In genomic region chr16:66705790-66706505, GRCh38 we compare ENCODE assay signal across 11 cellular contexts. TPM values are rescaled to one million over a fixed set of nuclear protein-coding genes. Genes with fewer than 3 reads are reported as not detected.
DNase-seq lines count a peak whose midpoint lies in the region; ATAC-seq, FAIRE-seq and TF ChIP-seq lines count a peak whose summit lies in the region.
"Had no signal": no experiment of that assay in that cellular context is flagged by ENCODE, and none has a peak within 500 bp of the region (broad histone marks: within the 10 kb centered on the region; RNA-seq: fewer than 3 reads in every experiment).

No MANE protein-coding gene starts in this region.

- POLR2A ChIA-PET in HepG2 (lab: Yijun Ruan, JAX): no interaction called here

- no TSS peak for BruUV-seq in HepG2 (replicated peaks; lab: Mats Ljungman, UMichigan)

- H3K4me3 ChIP-seq in liver (ENCODE audit: low read depth in 1 of 3, low read length in 3 of 3) (no peak overlapping the region), HepG2 (replicated peaks in 1 of 3; ENCODE audit: insufficient read depth in 1 of 3, low read depth in 2 of 3, low read length in 3 of 3) (no peak overlapping the region), fibroblast of villous mesenchyme (ENCODE audit: low read depth, low read length) (no peak overlapping the region), osteoblast (ENCODE audit: insufficient read depth, low read length) (peak overlapping the region; percentile 26), aorta (ENCODE audit: low read length in 2 of 2) (no peak overlapping the region)
- H3K4me3 ChIP-seq: A549 had no signal

- TF ChIP-seq CTCF in liver (IDR thresholded peaks at IDR 0.05; ENCODE audit: low read depth, low read length, missing input control) (no peak), HepG2 (CRISPR knock-in tag; IDR thresholded peaks at IDR 0.05) (no peak), fibroblast of villous mesenchyme (IDR thresholded peaks at IDR 0.05; ENCODE audit: insufficient read depth, low read depth, low read length) (no peak), osteoblast (IDR thresholded peaks at IDR 0.05; ENCODE audit: extremely low read depth, low read depth, low read length) (no peak)

- CTCF ChIA-PET in HepG2 (lab: Yijun Ruan, JAX; ENCODE audit: low intra/inter-chr PET ratio, low total read pairs): no interaction called here

- H3K27me3 ChIP-seq in liver (ENCODE audit: control insufficient read depth in 4 of 4, insufficient read depth in 4 of 4, low read length in 3 of 4) (no peaks in the 10 kb centered on the region), HepG2 (ENCODE audit: control insufficient read depth in 1 of 2, insufficient read depth in 2 of 2, low read length in 2 of 2) (peaks cover 0 to 24% of the 10 kb centered on the region in 2 experiments; a peak in 2 of 5 replicates), osteoblast (ENCODE audit: insufficient read depth, low read length) (peaks cover 4% of the 10 kb centered on the region), aorta (ENCODE audit: control insufficient read depth in 1 of 2, insufficient read depth in 2 of 2, low read length in 1 of 2) (no peaks in the 10 kb centered on the region)

- H3K79me2 ChIP-seq in HepG2 (ENCODE audit: insufficient read depth, low read length) (no peaks in the 10 kb centered on the region), osteoblast (ENCODE audit: insufficient read depth, low read length) (no peaks in the 10 kb centered on the region)

- H3K27ac ChIP-seq in liver (ENCODE audit: low read depth in 1 of 2, low read length in 2 of 2) (peak overlapping the region; percentile 72 to 76), HepG2 (ENCODE audit: extremely low read length, insufficient read depth, low read length) (no peak overlapping the region), osteoblast (ENCODE audit: low read depth, low read length) (no peak overlapping the region), aorta (ENCODE audit: low read depth in 1 of 2, low read length in 2 of 2) (peak overlapping the region in 1 of 2 donors; percentile 37)
- H3K27ac ChIP-seq: A549 had no signal

- no peaks in the 10 kb centered on the region for H3K36me3 ChIP-seq in liver (ENCODE audit: control insufficient read depth in 4 of 4, insufficient read depth in 3 of 4, low read depth in 1 of 4, low read length in 3 of 4)
- H3K36me3 ChIP-seq in HepG2 (replicated peaks in 1 of 2; ENCODE audit: control insufficient read depth in 1 of 2, insufficient read depth in 2 of 2, low read length in 2 of 2): no peaks in the 10 kb centered on the region
- H3K36me3 ChIP-seq in osteoblast (ENCODE audit: insufficient read depth, low read length): no peaks in the 10 kb centered on the region
- no peaks in the 10 kb centered on the region for H3K36me3 ChIP-seq in aorta (ENCODE audit: control insufficient read depth in 1 of 2, insufficient read depth in 2 of 2, low read length in 1 of 2)

- 82% methylated on average over 11 of the region's 11 CpGs for WGBS in liver
- WGBS in HepG2 (ENCODE audit: low lambda C conversion rate): 71% methylated on average over 11 of the region's 11 CpGs
- 39 to 43% methylated on average over 11 of the region's 11 CpGs for WGBS in aorta, 2 donors

- H3K4me1 ChIP-seq in liver (ENCODE audit: control insufficient read depth in 4 of 4, insufficient read depth in 4 of 4, low read length in 3 of 4) (peaks cover 0 to 5% (median 2%) of the 10 kb centered on the region in 4 donors), HepG2 (ENCODE audit: insufficient read depth, low read length) (0 out of 2 replicates have a peak, but pooled peaks cover 7% of the 10 kb centered on the region), osteoblast (ENCODE audit: insufficient read depth, low read length) (peaks cover 15% of the 10 kb centered on the region), aorta (ENCODE audit: control insufficient read depth in 1 of 2, insufficient read depth in 2 of 2, low read length in 2 of 2) (peaks cover 3 to 4% of the 10 kb centered on the region in 2 donors)
- H3K4me1 ChIP-seq: A549 had no signal

- H4K20me1 ChIP-seq in HepG2 (ENCODE audit: insufficient read depth, low read length): no peaks in the 10 kb centered on the region
- no peaks in the 10 kb centered on the region for H4K20me1 ChIP-seq in osteoblast (ENCODE audit: insufficient read depth, low read length)

- no peaks in the 10 kb centered on the region for H3K9me3 ChIP-seq in liver (ENCODE audit: control insufficient read depth in 4 of 4, low read length in 3 of 4)
- no peaks in the 10 kb centered on the region for H3K9me3 ChIP-seq in HepG2 (ENCODE audit: low read length)
- no peaks in the 10 kb centered on the region for H3K9me3 ChIP-seq in osteoblast (ENCODE audit: low read depth, low read length)
- no peaks in the 10 kb centered on the region for H3K9me3 ChIP-seq in aorta (ENCODE audit: control insufficient read depth, low read length)

- in situ Hi-C loops in HepG2 (cut with HindIII; ENCODE audit: extremely low pct_ligation_motif_present, low pct_unique_long_range_greater_than_20kb): no loop called here

- no peak for TF ChIP-seq EP300 in HepG2 (IDR thresholded peaks at IDR 0.05; ENCODE audit: low read depth in 2 of 2, low read length in 2 of 2)
- no peak for TF ChIP-seq EP300 in HepG2 (CRISPR knock-in tag; IDR thresholded peaks at IDR 0.05; ENCODE audit: borderline replicate concordance)

- ATAC-seq in HepG2: no peak
- peak; percentile 83 for ATAC-seq in aorta (ENCODE audit: low FRiP score)
- ATAC-seq: A549; activated T-helper 17 cell treated with anti-CD3 and anti-CD28 coated beads, Interleukin-2, amount 50 U/mL, for 72 hours had no signal

- intact Hi-C loops in HepG2 (cut with micrococcal nuclease; ENCODE audit: unreplicated experiment): no loop called here
- intact Hi-C loops in aorta (cut with DNase I): no loop called here

- H3K9ac ChIP-seq in liver (ENCODE audit: low read depth in 1 of 2, low read length in 2 of 2) (no peak overlapping the region), HepG2 (ENCODE audit: insufficient read depth, low read depth, low read length) (no peak overlapping the region)

- DNase-seq in HepG2 (ENCODE audit: low spot score): no peak
- DNase-seq in fibroblast of villous mesenchyme (ENCODE audit: low read depth): peak; percentile 59
- DNase-seq in osteoblast (ENCODE audit: insufficient read length, low spot score, missing footprints): no peak
- peak; percentile 87 to 92 for DNase-seq in aorta
- no peak for DNase-seq in activated CD4-positive, alpha-beta T cell treated with anti-CD3 and anti-CD28 coated beads for 48 hours
- DNase-seq in activated naive CD4-positive, alpha-beta T cell treated with anti-CD3 and anti-CD28 coated beads, Interleukin-2, amount 50 U/mL, for 16 hours: no peak
- no peak for DNase-seq in Kasumi-1 (lab: John Stamatoyannopoulos, UW)
- DNase-seq: NCI-H1436 treated with DMSO at 0.1 percent for 48 hours had no signal

- H2AFZ ChIP-seq in HepG2 (ENCODE audit: low read length) (no peak overlapping the region), osteoblast (ENCODE audit: low read length) (peak overlapping the region; percentile 84)

- no peak overlapping the region for H3K4me2 ChIP-seq in HepG2 (ENCODE audit: low read depth, low read length)
- peak overlapping the region; percentile 26 for H3K4me2 ChIP-seq in osteoblast (ENCODE audit: insufficient read depth, low read length)
- H3K4me2 ChIP-seq: A549 had no signal

- TF ChIP-seq POLR2A in HepG2 (IDR thresholded peaks at IDR 0.05; ENCODE audit: insufficient read depth in 1 of 2, low read depth in 2 of 2, low read length in 2 of 2): no peak

- FAIRE-seq in HepG2 (lab: Jason Lieb, UNC): no peak
- FAIRE-seq: A549 had no signal

- TF ChIP-seq RAD21 in liver (IDR thresholded peaks at IDR 0.05) (no peak), HepG2 (CRISPR knock-in tag; IDR thresholded peaks at IDR 0.05) (no peak)

RNA-seq across cellular contexts. Expression of gene CMTM4, which starts 9.4 kb away (rescaled TPM):
- total RNA-seq in liver (10 to 100 TPM in 1 of 2 donors, 1 to 10 TPM in 1; 8.1 to 19.7 TPM), HepG2 (2016; rRNA removed; fragmentation: Illumina TruSeq; extraction: Trizol) (32.0 and 44.1 TPM in 2 replicates), fibroblast of villous mesenchyme (20.7 and 22.5 TPM in 2 replicates), osteoblast (42.7 and 52.5 TPM in 2 replicates), aorta (10 to 100 TPM; 16.5 to 24.9 TPM)
- polyA plus RNA-seq in liver (1 to 10 TPM; 2.9 to 4.5 TPM), HepG2 (2011; rRNA removed) (36.3 and 41.3 TPM in 2 replicates), aorta (10 to 100 TPM in 1 of 2 donors, 1 to 10 TPM in 1; 8.9 to 10.4 TPM)
- total RNA-seq in HepG2 (2016; cell fraction: cytosol; rRNA removed; fragmentation: Illumina TruSeq; extraction: Trizol; ENCODE audit: low read depth): 10.6 and 12.8 TPM in 2 replicates
- 32.2 and 42.2 TPM in 2 replicates for total RNA-seq in HepG2 (2016; cell fraction: insoluble cytoplasmic fraction; rRNA removed; fragmentation: Illumina TruSeq; extraction: Trizol)
- total RNA-seq in HepG2 (2016; cell fraction: membrane; rRNA removed; fragmentation: Illumina TruSeq; extraction: Trizol): 27.4 and 28.5 TPM in 2 replicates
- 32.4 and 32.8 TPM in 2 replicates for total RNA-seq in HepG2 (2016; cell fraction: nucleus; rRNA removed; fragmentation: Illumina TruSeq; extraction: Trizol)
- polyA plus RNA-seq in HepG2 (2011; cell fraction: cytosol; rRNA removed): 38.1 and 43.4 TPM in 2 replicates
- polyA plus RNA-seq in HepG2 (2011; cell fraction: nucleus; rRNA removed): 45.0 and 48.2 TPM in 2 replicates
- 30.6 and 31.6 TPM in 2 replicates for polyA plus RNA-seq in HepG2 (2012)
- polyA plus RNA-seq in HepG2 (2016; cell fraction: cytosol; fragmentation: Illumina TruSeq; extraction: Trizol; ENCODE audit: low read depth): 3.9 and 4.5 TPM in 2 replicates
- polyA plus RNA-seq in HepG2 (2016; cell fraction: insoluble cytoplasmic fraction; fragmentation: Illumina TruSeq; extraction: Trizol; ENCODE audit: low read depth): 29.5 and 30.3 TPM in 2 replicates
- 10.0 and 11.3 TPM in 2 replicates for polyA plus RNA-seq in HepG2 (2016; cell fraction: membrane; fragmentation: Illumina TruSeq; extraction: Trizol; ENCODE audit: low read depth)
- polyA plus RNA-seq in HepG2 (2016; cell fraction: nucleus; fragmentation: Illumina TruSeq; extraction: Trizol; ENCODE audit: insufficient read depth, low read depth): 32.1 and 32.5 TPM in 2 replicates
- 61.0 and 116 TPM in 2 replicates for polyA minus RNA-seq in HepG2 (2011; rRNA and poly(A)+ RNA removed; ENCODE audit: low replicate concordance)
- 47.2 and 48.9 TPM in 2 replicates for polyA minus RNA-seq in HepG2 (2011; cell fraction: cytosol; rRNA and poly(A)+ RNA removed)
- 31.5 and 35.9 TPM in 2 replicates for polyA minus RNA-seq in HepG2 (2011; cell fraction: nucleus; rRNA and poly(A)+ RNA removed)

RNA-seq across cellular contexts. Expression of gene DYNC1LI2, which starts 45.5 kb away (rescaled TPM):
- 100 to 1,000 TPM in 1 of 2 donors, 10 to 100 TPM in 1; 31.7 to 106 TPM for total RNA-seq in liver
- polyA plus RNA-seq in liver: 10 to 100 TPM; 14.2 to 38.5 TPM
- 107 and 135 TPM in 2 replicates for total RNA-seq in HepG2 (2016; rRNA removed; fragmentation: Illumina TruSeq; extraction: Trizol)
- total RNA-seq in HepG2 (2016; cell fraction: cytosol; rRNA removed; fragmentation: Illumina TruSeq; extraction: Trizol; ENCODE audit: low read depth): 18.2 and 20.0 TPM in 2 replicates
- 109 and 139 TPM in 2 replicates for total RNA-seq in HepG2 (2016; cell fraction: insoluble cytoplasmic fraction; rRNA removed; fragmentation: Illumina TruSeq; extraction: Trizol)
- 25.6 and 31.6 TPM in 2 replicates for total RNA-seq in HepG2 (2016; cell fraction: membrane; rRNA removed; fragmentation: Illumina TruSeq; extraction: Trizol)
- total RNA-seq in HepG2 (2016; cell fraction: nucleus; rRNA removed; fragmentation: Illumina TruSeq; extraction: Trizol): 194 and 230 TPM in 2 replicates
- polyA plus RNA-seq in HepG2 (2011; rRNA removed): 65.5 and 67.7 TPM in 2 replicates
- polyA plus RNA-seq in HepG2 (2011; cell fraction: cytosol; rRNA removed): 30.2 and 40.7 TPM in 2 replicates
- polyA plus RNA-seq in HepG2 (2011; cell fraction: nucleus; rRNA removed): 210 and 219 TPM in 2 replicates
- polyA plus RNA-seq in HepG2 (2012): 57.1 and 65.5 TPM in 2 replicates
- polyA plus RNA-seq in HepG2 (2016; cell fraction: cytosol; fragmentation: Illumina TruSeq; extraction: Trizol; ENCODE audit: low read depth): 3.3 and 3.7 TPM in 2 replicates
- 68.8 and 69.0 TPM in 2 replicates for polyA plus RNA-seq in HepG2 (2016; cell fraction: insoluble cytoplasmic fraction; fragmentation: Illumina TruSeq; extraction: Trizol; ENCODE audit: low read depth)
- polyA plus RNA-seq in HepG2 (2016; cell fraction: membrane; fragmentation: Illumina TruSeq; extraction: Trizol; ENCODE audit: low read depth): 9.8 and 12.1 TPM in 2 replicates
- polyA plus RNA-seq in HepG2 (2016; cell fraction: nucleus; fragmentation: Illumina TruSeq; extraction: Trizol; ENCODE audit: insufficient read depth, low read depth): 329 and 373 TPM in 2 replicates
- polyA minus RNA-seq in HepG2 (2011; rRNA and poly(A)+ RNA removed; ENCODE audit: low replicate concordance): 51.3 and 78.2 TPM in 2 replicates
- 27.4 and 28.7 TPM in 2 replicates for polyA minus RNA-seq in HepG2 (2011; cell fraction: cytosol; rRNA and poly(A)+ RNA removed)
- polyA minus RNA-seq in HepG2 (2011; cell fraction: nucleus; rRNA and poly(A)+ RNA removed): 169 and 176 TPM in 2 replicates
- 146 and 147 TPM in 2 replicates for total RNA-seq in fibroblast of villous mesenchyme
- 157 and 183 TPM in 2 replicates for total RNA-seq in osteoblast
- 100 to 1,000 TPM; 166 to 169 TPM for total RNA-seq in aorta
- polyA plus RNA-seq in aorta: 100 to 1,000 TPM in 1 of 2 donors, 10 to 100 TPM in 1; 78.3 to 121 TPM

Comparison
In these comparisons a context has a peak if more than half of its experiments do, and no peak if none do; other contexts are left out.
1. H3K27ac ChIP-seq: peak in liver (2 of 2); none in HepG2 (single experiment) and osteoblast (single experiment).
2. DNase-seq: peak in fibroblast of villous mesenchyme (single experiment) and aorta (2 of 2); none in HepG2 (single experiment), osteoblast (single experiment), activated CD4-positive, alpha-beta T cell treated with anti-CD3 and anti-CD28 coated beads for 48 hours (single experiment), activated naive CD4-positive, alpha-beta T cell treated with anti-CD3 and anti-CD28 coated beads, Interleukin-2, amount 50 U/mL, for 16 hours (single experiment) and Kasumi-1 (0 of 2).